9 cellular contexts compared by ENCODE assay signal in genomic region chr15:54066403-54066802, GRCh38.
"Had no signal": no experiment of that assay in that cellular context is flagged by ENCODE, and none has a peak within 500 bp of the region (broad histone marks: within the 10 kb centered on the region; RNA-seq: fewer than 3 reads in every experiment).

No MANE protein-coding gene starts in this region.

- H3K4me3 Mint-ChIP-seq: HFFc6, IgD-negative memory B cell had no signal

- H3K27ac ChIP-seq: GM23248, HL-60 had no signal

- H3K36me3 ChIP-seq: HAP-1 had no signal

- H3K4me1 Mint-ChIP-seq: IgD-negative memory B cell had no signal

- H3K4me3 ChIP-seq: GM23248, HAP-1 had no signal

- ATAC-seq: HCT116, HepG2 had no signal

- H3K9ac ChIP-seq: GM23248 had no signal

- H2AFZ ChIP-seq: GM23248 had no signal

- H3K27me3 Mint-ChIP-seq: IgD-negative memory B cell had no signal

- H3K9me3 ChIP-seq: HAP-1 had no signal

- DNase-seq: GM23248, GOT3, H7, HFFc6 had no signal

- FAIRE-seq: HepG2 had no signal

- H3K27ac Mint-ChIP-seq: HFFc6, IgD-negative memory B cell had no signal

- H3K4me1 ChIP-seq: HAP-1 had no signal
